8 cellular contexts compared by ENCODE assay signal in genomic region chr12:47949441-47950341, GRCh38. TPM values are rescaled to one million over a fixed set of nuclear protein-coding genes. Genes with fewer than 3 reads are reported as not detected.
DNase-seq lines count a peak whose midpoint lies in the region; ATAC-seq and TF ChIP-seq lines count a peak whose summit lies in the region.

No MANE protein-coding gene starts in this region.

- intact Hi-C loops in CD4-positive, alpha-beta T cell (cut with DNase I, micrococcal nuclease), result loop anchor here (2.0 to 10.0 kb wide), 8 partner anchors 45 to 665 kb away; partner anchors contain the start of gene VDR (in 1 of the 2)

- no peak overlapping the region for H3K4me3 Mint-ChIP-seq in CD4-positive, alpha-beta T cell
- no peak overlapping the region for H3K4me3 Mint-ChIP-seq in chondrocyte (ENCODE audit: unreplicated experiment)

- peaks cover 4% of the 10 kb centered on the region for H3K27me3 Mint-ChIP-seq in CD4-positive, alpha-beta T cell
- H3K27me3 Mint-ChIP-seq in chondrocyte (ENCODE audit: low read depth), result peaks cover 5% of the 10 kb centered on the region

- H3K27me3 ChIP-seq in CD4-positive, alpha-beta T cell (ENCODE audit: control insufficient read depth, insufficient read depth, low read length), result no peaks in the 10 kb centered on the region

- H3K9me3 Mint-ChIP-seq in CD4-positive, alpha-beta T cell, result no peaks in the 10 kb centered on the region
- no peaks in the 10 kb centered on the region for H3K9me3 Mint-ChIP-seq in chondrocyte (ENCODE audit: low read depth)

- peak; percentile 11 to 51 (median 30) for DNase-seq in CD4-positive, alpha-beta T cell
- DNase-seq in H4 (ENCODE audit: low spot score), result peak; percentile 66
- peak; percentile 55 for DNase-seq in NCI-H2171 treated with DMSO at 0.1 percent for 48 hours (lab: John Stamatoyannopoulos, UW)
- no peak for DNase-seq in chondrocyte (ENCODE audit: low spot score)
- peak; percentile 67 for DNase-seq in kidney glomerular epithelial cell (lab: John Stamatoyannopoulos, UW)
- peak; percentile 44 to 55 for DNase-seq in stimulated activated CD4-positive, alpha-beta T cell treated with anti-CD3 and anti-CD28 coated beads, Interleukin-2, amount 100 ng/mL, for 48 hours

- POLR2A ChIA-PET in CD4-positive, alpha-beta T cell (lab: Charles Lee), result no interaction called here

- ATAC-seq in CD4-positive, alpha-beta T cell (ENCODE audit: poor library complexity), result peak; percentile 73
- no peak for ATAC-seq in GM18519 (IDR thresholded peaks at IDR 0.05; ENCODE audit: low FRiP score, unreplicated experiment)

- peak; percentile 74 for TF ChIP-seq CTCF in CD4-positive, alpha-beta T cell (IDR thresholded peaks at IDR 0.05)
- TF ChIP-seq CTCF in VCaP (conservative IDR thresholded peaks at IDR 0.05) (peak; percentile 96), chondrocyte (IDR thresholded peaks at IDR 0.05) (peak; percentile 92)

- H3K27ac Mint-ChIP-seq in CD4-positive, alpha-beta T cell, result no peak overlapping the region
- H3K27ac Mint-ChIP-seq in chondrocyte (ENCODE audit: unreplicated experiment), result no peak overlapping the region

- H3K9me3 ChIP-seq in CD4-positive, alpha-beta T cell (ENCODE audit: control insufficient read depth, low read length), result no peaks in the 10 kb centered on the region

- no peaks in the 10 kb centered on the region for H3K36me3 Mint-ChIP-seq in CD4-positive, alpha-beta T cell (ENCODE audit: low read depth)
- no peaks in the 10 kb centered on the region for H3K36me3 Mint-ChIP-seq in chondrocyte (ENCODE audit: low read depth)

- CTCF ChIA-PET in CD4-positive, alpha-beta T cell (lab: Charles Lee), result interaction anchor here (0.5 to 3.3 kb wide), 5 partner anchors 13 to 239 kb away, joined by 3 to 16 read pairs (median 4); partner anchors contain the start of gene TMEM106C

- no peaks in the 10 kb centered on the region for H3K4me1 Mint-ChIP-seq in CD4-positive, alpha-beta T cell (ENCODE audit: low read depth)
- H3K4me1 Mint-ChIP-seq in chondrocyte (ENCODE audit: low read depth), result peaks cover 30% of the 10 kb centered on the region

- H3K27ac ChIP-seq in CD4-positive, alpha-beta T cell (ENCODE audit: low read depth, low read length), result no peak overlapping the region
- H3K27ac ChIP-seq in VCaP, result peak overlapping the region; percentile 23; the same call in 1 of the 2 replicates

RNA-seq across cellular contexts. Expression of gene TMEM106C, which starts 13.7 kb away (rescaled TPM):
- total RNA-seq in CD4-positive, alpha-beta T cell, result 10 to 100 TPM; 17.4 to 20.3 TPM
- 294 and 314 TPM in 2 replicates for total RNA-seq in H4 (2014; rRNA removed; shearing (Covaris generic))
- total RNA-seq in chondrocyte, result 54.3 to 60.1 TPM (median 54.8 TPM) in 3 replicates

RNA-seq across cellular contexts. Expression of gene VDR, which starts 44.9 kb away (rescaled TPM):
- 1 to 10 TPM in 1 of 2 experiments, under 1 TPM in 1; 0.93 to 1.6 TPM for total RNA-seq in CD4-positive, alpha-beta T cell
- 5.6 and 7.3 TPM in 2 replicates for total RNA-seq in H4 (2014; rRNA removed; shearing (Covaris generic))
- total RNA-seq in chondrocyte, result 4.4 to 4.8 TPM (median 4.6 TPM) in 3 replicates

RNA-seq across cellular contexts. Expression of gene COL2A1, which starts 54.6 kb away (rescaled TPM):
- total RNA-seq in CD4-positive, alpha-beta T cell, result not detected
- not detected in 2 replicates for total RNA-seq in H4 (2014; rRNA removed; shearing (Covaris generic))
- total RNA-seq in chondrocyte, result 2.0 to 47.7 TPM (median 35.6 TPM) in 3 replicates
